ENCODE assay signal across 1 cellular context in genomic region chr3:53658613-53659193, GRCh38.
TF ChIP-seq lines count a peak whose summit lies in the region.

No MANE protein-coding gene starts in this region.

TF ChIP-seq in SK-N-SH, 30 proteins besides CTCF, POLR2A, EP300 and RAD21 (continued from another document):
- TF ChIP-seq ZBTB33 (IDR thresholded peaks at IDR 0.05; ENCODE audit: borderline replicate concordance, low read depth) (no peak), POLR2AphosphoS5 (IDR thresholded peaks at IDR 0.05; ENCODE audit: low read depth, low read length) (no peak), MAX (IDR thresholded peaks at IDR 0.05; ENCODE audit: low read depth) (no peak)
TF ChIP-seq in SK-N-SH: peak in this region for 0.
